Comparison of ENCODE assay signal across 7 cellular contexts in the genomic region with DNA sequence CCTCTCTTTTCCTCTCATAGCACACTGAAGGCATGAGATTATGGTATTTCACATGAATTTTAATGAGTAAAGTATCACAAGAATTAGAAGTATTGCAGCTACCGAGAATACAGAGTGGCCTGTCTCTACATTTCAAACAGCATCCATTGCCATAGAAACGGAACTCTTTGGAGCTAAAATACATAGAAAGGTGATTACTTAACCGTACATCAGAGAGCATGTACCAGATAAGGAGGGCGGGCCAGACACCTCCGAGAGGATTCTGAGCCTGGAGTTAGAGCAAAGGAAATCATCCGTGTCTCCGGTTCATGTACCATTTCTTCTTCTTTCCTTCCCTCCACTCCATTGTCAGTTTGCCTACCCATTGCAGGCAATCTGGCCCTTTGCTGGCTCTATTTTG.
"Had no signal": no experiment of that assay in that cellular context is flagged by ENCODE, and none has a peak within 500 bp of the region (broad histone marks: within the 10 kb centered on the region; RNA-seq: fewer than 3 reads in every experiment).

No MANE protein-coding gene starts in this region.

- H3K4me3 Mint-ChIP-seq: HFFc6 had no signal

- DNase-seq: GOT3, H7, HFFc6, IMR-90 had no signal

- H3K4me3 ChIP-seq: HAP-1, K562 had no signal

- H3K9me3 Mint-ChIP-seq: HFFc6 had no signal

- FAIRE-seq: HTR-8/SVneo, K562 had no signal

- H3K9me3 ChIP-seq: HAP-1 had no signal

- H3K27ac Mint-ChIP-seq: HFFc6 had no signal

- H3K36me3 ChIP-seq: HAP-1 had no signal

- H3K4me1 ChIP-seq: HAP-1 had no signal
